In genomic region chr5:113807384-113808053, GRCh38 we compare ENCODE assay signal across 11 cellular contexts.
DNase-seq lines count a peak whose midpoint lies in the region; ATAC-seq and TF ChIP-seq lines count a peak whose summit lies in the region.
"Had no signal": no experiment of that assay in that cellular context is flagged by ENCODE, and none has a peak within 500 bp of the region (broad histone marks: within the 10 kb centered on the region; RNA-seq: fewer than 3 reads in every experiment).

No MANE protein-coding gene starts in this region.

- CTCF ChIA-PET in CD8-positive, alpha-beta T cell (lab: Charles Lee): no interaction called here

- intact Hi-C loops in testis (cut with DNase I; ENCODE audit: low total_unique reads): no loop called here
- intact Hi-C loops in CD8-positive, alpha-beta T cell (cut with DNase I, micrococcal nuclease): no loop called here
- intact Hi-C loops in left colon (cut with DNase I, micrococcal nuclease): no loop called here

- peaks cover 10% of the 10 kb centered on the region for H3K4me1 ChIP-seq in testis
- no peaks in the 10 kb centered on the region for H3K4me1 ChIP-seq in CD8-positive, alpha-beta T cell (ENCODE audit: insufficient read depth, low read length)

- no peaks in the 10 kb centered on the region for H3K27me3 ChIP-seq in testis
- H3K27me3 ChIP-seq in CD8-positive, alpha-beta T cell (ENCODE audit: insufficient read depth, low read length): no peaks in the 10 kb centered on the region

- no peaks in the 10 kb centered on the region for H3K9me3 ChIP-seq in testis
- H3K9me3 ChIP-seq in CD8-positive, alpha-beta T cell (ENCODE audit: low read length): no peaks in the 10 kb centered on the region

- WGBS in testis, 2 donors: 31 to 36% methylated on average over 8 of the region's 8 CpGs

- H3K9me3 Mint-ChIP-seq in brain: peaks cover 0 to 6% (median 0%) of the 10 kb centered on the region in 5 experiments
- peaks cover 9% of the 10 kb centered on the region for H3K9me3 Mint-ChIP-seq in activated naive CD8-positive, alpha-beta T cell treated with anti-CD3 and anti-CD28 coated beads, Interleukin-2, amount 50 U/mL, for 24 hours
- H3K9me3 Mint-ChIP-seq in CD8-positive, alpha-beta T cell: peaks cover 8% of the 10 kb centered on the region

- no peaks in the 10 kb centered on the region for H3K36me3 Mint-ChIP-seq in brain
- H3K36me3 Mint-ChIP-seq in activated naive CD8-positive, alpha-beta T cell treated with anti-CD3 and anti-CD28 coated beads, Interleukin-2, amount 50 U/mL, for 24 hours (ENCODE audit: low read depth): no peaks in the 10 kb centered on the region
- no peaks in the 10 kb centered on the region for H3K36me3 Mint-ChIP-seq in CD8-positive, alpha-beta T cell

- peaks cover 29% of the 10 kb centered on the region for H3K4me1 Mint-ChIP-seq in brain
- no peaks in the 10 kb centered on the region for H3K4me1 Mint-ChIP-seq in activated naive CD8-positive, alpha-beta T cell treated with anti-CD3 and anti-CD28 coated beads, Interleukin-2, amount 50 U/mL, for 24 hours
- no peaks in the 10 kb centered on the region for H3K4me1 Mint-ChIP-seq in CD8-positive, alpha-beta T cell (ENCODE audit: low read depth)

- peak overlapping the region; percentile 80 to 97 (median 94) for H3K27ac Mint-ChIP-seq in brain
- H3K27ac Mint-ChIP-seq in activated naive CD8-positive, alpha-beta T cell treated with anti-CD3 and anti-CD28 coated beads, Interleukin-2, amount 50 U/mL, for 24 hours: no peak overlapping the region
- H3K27ac Mint-ChIP-seq in CD8-positive, alpha-beta T cell: no peak overlapping the region

- TF ChIP-seq CTCF in brain (conservative IDR thresholded peaks at IDR 0.05) (no peak), testis (IDR thresholded peaks at IDR 0.05) (no peak)
- no peak for TF ChIP-seq CTCF in CD8-positive, alpha-beta T cell (IDR thresholded peaks at IDR 0.05)

- no peak for ATAC-seq in activated naive CD8-positive, alpha-beta T cell treated with anti-CD3 and anti-CD28 coated beads, Interleukin-2, amount 50 U/mL, for 24 hours
- no peak for ATAC-seq in CD8-positive, alpha-beta T cell
- no peak for ATAC-seq in left colon

- no peak overlapping the region for H3K4me3 ChIP-seq in testis
- H3K4me3 ChIP-seq in CD8-positive, alpha-beta T cell (ENCODE audit: low read depth, low read length): no peak overlapping the region
- H3K4me3 ChIP-seq: SK-N-MC had no signal

- peak overlapping the region in 1 of 2 donors; percentile 16 for H3K27ac ChIP-seq in testis
- H3K27ac ChIP-seq in CD8-positive, alpha-beta T cell (ENCODE audit: low read depth, low read length): no peak overlapping the region
- H3K27ac ChIP-seq: SK-N-MC had no signal

- POLR2A ChIA-PET in CD8-positive, alpha-beta T cell (lab: Charles Lee): no interaction called here

- no peaks in the 10 kb centered on the region for H3K36me3 ChIP-seq in testis (ENCODE audit: low read depth, missing control alignments)
- H3K36me3 ChIP-seq in CD8-positive, alpha-beta T cell (ENCODE audit: insufficient read depth, low read length): no peaks in the 10 kb centered on the region

- peak overlapping the region; percentile 46 to 74 (median 61) for H3K4me3 Mint-ChIP-seq in brain
- H3K4me3 Mint-ChIP-seq in activated naive CD8-positive, alpha-beta T cell treated with anti-CD3 and anti-CD28 coated beads, Interleukin-2, amount 50 U/mL, for 24 hours: no peak overlapping the region
- H3K4me3 Mint-ChIP-seq in CD8-positive, alpha-beta T cell: no peak overlapping the region

- TF ChIP-seq POLR2A in testis (IDR thresholded peaks at IDR 0.05): no peak

- DNase-seq in NCI-H1092 treated with DMSO at 0.1 percent for 48 hours (lab: John Stamatoyannopoulos, UW) (peak; percentile 33), kidney tubule cell (ENCODE audit: low spot score) (peak; percentile 19), testis (peak; percentile 18), DMS79 (lab: John Stamatoyannopoulos, UW) (no peak), left colon (no peak)
- DNase-seq in activated naive CD8-positive, alpha-beta T cell treated with anti-CD3 and anti-CD28 coated beads, Interleukin-2, amount 50 U/mL, for 24 hours: no peak
- DNase-seq in CD8-positive, alpha-beta T cell: no peak
- DNase-seq: activated CD8-positive, alpha-beta memory T cell treated with anti-CD3 and anti-CD28 coated beads for 24 hours; NCI-H2171 had no signal

- H3K27me3 Mint-ChIP-seq in brain: no peaks in the 10 kb centered on the region
- H3K27me3 Mint-ChIP-seq in activated naive CD8-positive, alpha-beta T cell treated with anti-CD3 and anti-CD28 coated beads, Interleukin-2, amount 50 U/mL, for 24 hours: peaks cover 1% of the 10 kb centered on the region
- H3K27me3 Mint-ChIP-seq in CD8-positive, alpha-beta T cell (ENCODE audit: low read depth): no peaks in the 10 kb centered on the region

Comparison
In these comparisons a context has a peak if more than half of its experiments do, and no peak if none do; other contexts are left out.
1. DNase-seq: peak in NCI-H1092 treated with DMSO at 0.1 percent for 48 hours (single experiment), kidney tubule cell (single experiment) and testis (single experiment); none in activated naive CD8-positive, alpha-beta T cell treated with anti-CD3 and anti-CD28 coated beads, Interleukin-2, amount 50 U/mL, for 24 hours (single experiment), CD8-positive, alpha-beta T cell (0 of 7), DMS79 (single experiment) and left colon (0 of 2).
2. H3K27ac Mint-ChIP-seq: peak in brain (5 of 5); none in activated naive CD8-positive, alpha-beta T cell treated with anti-CD3 and anti-CD28 coated beads, Interleukin-2, amount 50 U/mL, for 24 hours (single experiment) and CD8-positive, alpha-beta T cell (single experiment).
3. H3K4me3 Mint-ChIP-seq: peak in brain (5 of 5); none in activated naive CD8-positive, alpha-beta T cell treated with anti-CD3 and anti-CD28 coated beads, Interleukin-2, amount 50 U/mL, for 24 hours (single experiment) and CD8-positive, alpha-beta T cell (single experiment).